In the genomic region with DNA sequence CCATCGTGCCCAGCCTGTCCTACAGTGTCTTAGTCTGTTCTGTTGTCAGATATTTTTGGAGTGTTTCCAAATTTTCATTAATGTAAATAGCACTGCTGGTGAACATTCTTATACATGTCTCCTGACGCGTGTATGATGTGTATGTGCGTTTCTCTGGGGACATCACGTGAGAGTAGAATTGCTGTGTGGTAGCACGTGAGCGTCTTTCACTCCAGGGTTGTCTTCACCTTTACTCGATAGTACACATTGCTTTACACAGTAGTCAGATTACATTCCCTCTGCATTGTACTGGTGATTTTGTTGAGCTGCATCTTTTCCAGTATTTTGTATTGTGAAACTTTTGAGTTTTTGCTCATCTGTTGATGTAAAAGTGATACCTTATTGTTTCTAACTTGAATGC, we compare ENCODE assay signal across 17 cellular contexts. TPM values are rescaled to one million over a fixed set of nuclear protein-coding genes. Genes with fewer than 3 reads are reported as not detected.
DNase-seq lines count a peak whose midpoint lies in the region; ATAC-seq, FAIRE-seq and TF ChIP-seq lines count a peak whose summit lies in the region.
"Had no signal": no experiment of that assay in that cellular context is flagged by ENCODE, and none has a peak within 500 bp of the region (broad histone marks: within the 10 kb centered on the region; RNA-seq: fewer than 3 reads in every experiment).

No MANE protein-coding gene starts in this region.

- ATAC-seq in Right ventricle myocardium superior (ENCODE audit: poor library complexity): peak; percentile 18
- ATAC-seq in Right ventricle myocardium inferior: no peak
- 0 out of 2 replicates have a peak, but pooled peaks have one; percentile 51 for ATAC-seq in Panc1
- ATAC-seq in stimulated activated effector memory CD8-positive, alpha-beta T cell treated with anti-CD3 and anti-CD28 coated beads, Interleukin-12 subunit alpha, Interleukin-12 subunit beta, amount 100 ng/mL, for 72 hours: no peak
- no peak for ATAC-seq in HG03521 (IDR thresholded peaks at IDR 0.05; ENCODE audit: unreplicated experiment)
- ATAC-seq: GM23338 had no signal

- peak overlapping the region; percentile 76 for H3K4me3 Mint-ChIP-seq in stimulated activated effector memory CD8-positive, alpha-beta T cell treated with anti-CD3 and anti-CD28 coated beads, Interleukin-12 subunit alpha, Interleukin-12 subunit beta, amount 100 ng/mL, for 72 hours
- H3K4me3 Mint-ChIP-seq: activated B cell treated with CpG ODN at 0.5 μM for 24 hours, brain, GM23338 had no signal

- no peak overlapping the region for H3K4me3 ChIP-seq in Panc1 (ENCODE audit: low read depth in 2 of 2, low read length in 2 of 2)
- peak overlapping the region; percentile 52 for H3K4me3 ChIP-seq in effector memory CD4-positive, alpha-beta T cell (ENCODE audit: insufficient read depth, low read depth, low read length, poor library complexity, severe bottlenecking)
- H3K4me3 ChIP-seq: GM23338 had no signal

- peaks cover 25% of the 10 kb centered on the region for H3K4me1 ChIP-seq in Panc1 (ENCODE audit: control insufficient read depth, insufficient read depth, low read length)
- peaks cover 4% of the 10 kb centered on the region for H3K4me1 ChIP-seq in effector memory CD4-positive, alpha-beta T cell (ENCODE audit: control insufficient read depth, insufficient read depth, low read length, poor library complexity, severe bottlenecking)

- H3K36me3 Mint-ChIP-seq in stimulated activated effector memory CD8-positive, alpha-beta T cell treated with anti-CD3 and anti-CD28 coated beads, Interleukin-12 subunit alpha, Interleukin-12 subunit beta, amount 100 ng/mL, for 72 hours: peaks cover 7% of the 10 kb centered on the region
- H3K36me3 Mint-ChIP-seq: brain had no signal

- no peaks in the 10 kb centered on the region for H3K9me3 Mint-ChIP-seq in stimulated activated effector memory CD8-positive, alpha-beta T cell treated with anti-CD3 and anti-CD28 coated beads, Interleukin-12 subunit alpha, Interleukin-12 subunit beta, amount 100 ng/mL, for 72 hours
- H3K9me3 Mint-ChIP-seq: activated B cell treated with CpG ODN at 0.5 μM for 24 hours, brain, GM23338 had no signal

- H3K4me1 Mint-ChIP-seq in stimulated activated effector memory CD8-positive, alpha-beta T cell treated with anti-CD3 and anti-CD28 coated beads, Interleukin-12 subunit alpha, Interleukin-12 subunit beta, amount 100 ng/mL, for 72 hours: peaks cover 55% of the 10 kb centered on the region
- H3K4me1 Mint-ChIP-seq: activated B cell treated with CpG ODN at 0.5 μM for 24 hours had no signal

- intact Hi-C loops in Right ventricle myocardium superior (cut with DNase I) (no loop called here), Right ventricle myocardium inferior (cut with DNase I) (no loop called here), Panc1 (cut with micrococcal nuclease; ENCODE audit: unreplicated experiment) (no loop called here)

- no peak for FAIRE-seq in urothelium cell line (lab: Jason Lieb, UNC)
- FAIRE-seq: endometrium had no signal

- TF ChIP-seq CTCF in Panc1 (IDR thresholded peaks at IDR 0.05): no peak

- no peak overlapping the region for H3K27ac Mint-ChIP-seq in stimulated activated effector memory CD8-positive, alpha-beta T cell treated with anti-CD3 and anti-CD28 coated beads, Interleukin-12 subunit alpha, Interleukin-12 subunit beta, amount 100 ng/mL, for 72 hours
- H3K27ac Mint-ChIP-seq: activated B cell treated with CpG ODN at 0.5 μM for 24 hours, brain had no signal

- CTCF ChIA-PET in Panc1 (lab: Charles Lee): no interaction called here

- in situ Hi-C loops in Panc1 (cut with HindIII; ENCODE audit: low pct_unique_long_range_greater_than_20kb, low sequenced_read_pairs): no loop called here

- no peaks in the 10 kb centered on the region for H3K27me3 ChIP-seq in Panc1 (ENCODE audit: control insufficient read depth, insufficient read depth, low read length)
- no peaks in the 10 kb centered on the region for H3K27me3 ChIP-seq in effector memory CD4-positive, alpha-beta T cell (replicated peaks; ENCODE audit: control insufficient read depth, insufficient read depth, low read length, poor library complexity, severe bottlenecking)

- POLR2A ChIA-PET in Panc1 (lab: Charles Lee): no interaction called here

- BruUV-seq in Panc1 (replicated peaks; lab: Mats Ljungman, UMichigan): no TSS peak

- no peaks in the 10 kb centered on the region for H3K9me3 ChIP-seq in Panc1 (ENCODE audit: control insufficient read depth, insufficient read depth, low read depth, low read length)
- no peaks in the 10 kb centered on the region for H3K9me3 ChIP-seq in effector memory CD4-positive, alpha-beta T cell (ENCODE audit: control insufficient read depth, low read length)

- DNase-seq in Right ventricle myocardium superior: no peak
- DNase-seq in Right ventricle myocardium inferior (ENCODE audit: missing footprints): no peak
- DNase-seq in Panc1 (ENCODE audit: low read depth, low spot score): no peak
- no peak for DNase-seq in effector memory CD4-positive, alpha-beta T cell
- DNase-seq in stimulated activated effector memory CD8-positive, alpha-beta T cell treated with anti-CD3 and anti-CD28 coated beads, Interleukin-12 subunit alpha, Interleukin-12 subunit beta, amount 100 ng/mL, for 72 hours (ENCODE audit: low spot score in 2 of 2): no peak
- DNase-seq in NK-92 treated with Interleukin-12 subunit alpha and Interleukin-12 subunit beta, amount 100 ng/mL, for 24 hours (lab: John Stamatoyannopoulos, UW): no peak
- no peak for DNase-seq in urothelium cell line (ENCODE audit: low spot score)
- DNase-seq: activated B cell treated with CpG ODN at 0.5 μM for 24 hours; glutamatergic neuron; NCI-H1105 treated with DMSO at 0.1 percent for 48 hours; posterior cingulate gyrus; stimulated activated CD4-positive, alpha-beta T cell treated with anti-CD3 and anti-CD28 coated beads, Interleukin-12 subunit alpha, Interleukin-12 subunit beta, amount 100 ng/mL, for 4 hours; substantia nigra had no signal

- no peaks in the 10 kb centered on the region for H3K36me3 ChIP-seq in Panc1 (ENCODE audit: control insufficient read depth, insufficient read depth, low read length)
- no peaks in the 10 kb centered on the region for H3K36me3 ChIP-seq in effector memory CD4-positive, alpha-beta T cell (ENCODE audit: control insufficient read depth, insufficient read depth, low read length)

- no peak overlapping the region for H3K27ac ChIP-seq in Panc1 (ENCODE audit: low read length)
- H3K27ac ChIP-seq in effector memory CD4-positive, alpha-beta T cell (ENCODE audit: insufficient read depth, low read length, poor library complexity, severe bottlenecking): no peak overlapping the region

RNA-seq across cellular contexts. Expression of a gene that starts 60.0 kb away (rescaled TPM):
- total RNA-seq in Right ventricle myocardium superior (64.0 TPM), Right ventricle myocardium inferior (71.8 TPM), Panc1 (2021; ENCODE audit: unreplicated experiment) (11.7 TPM)
- 6.9 TPM for polyA plus RNA-seq in Panc1 (2012; ENCODE audit: insufficient read length)

Comparison
In these comparisons a context has a peak if more than half of its experiments do, and no peak if none do; other contexts are left out.
1. ATAC-seq: peak in Right ventricle myocardium superior (single experiment) and Panc1 (single experiment); none in Right ventricle myocardium inferior (single experiment), stimulated activated effector memory CD8-positive, alpha-beta T cell treated with anti-CD3 and anti-CD28 coated beads, Interleukin-12 subunit alpha, Interleukin-12 subunit beta, amount 100 ng/mL, for 72 hours (single experiment) and HG03521 (single experiment).